ENCODE assay signal across 8 cellular contexts in the genomic region with DNA sequence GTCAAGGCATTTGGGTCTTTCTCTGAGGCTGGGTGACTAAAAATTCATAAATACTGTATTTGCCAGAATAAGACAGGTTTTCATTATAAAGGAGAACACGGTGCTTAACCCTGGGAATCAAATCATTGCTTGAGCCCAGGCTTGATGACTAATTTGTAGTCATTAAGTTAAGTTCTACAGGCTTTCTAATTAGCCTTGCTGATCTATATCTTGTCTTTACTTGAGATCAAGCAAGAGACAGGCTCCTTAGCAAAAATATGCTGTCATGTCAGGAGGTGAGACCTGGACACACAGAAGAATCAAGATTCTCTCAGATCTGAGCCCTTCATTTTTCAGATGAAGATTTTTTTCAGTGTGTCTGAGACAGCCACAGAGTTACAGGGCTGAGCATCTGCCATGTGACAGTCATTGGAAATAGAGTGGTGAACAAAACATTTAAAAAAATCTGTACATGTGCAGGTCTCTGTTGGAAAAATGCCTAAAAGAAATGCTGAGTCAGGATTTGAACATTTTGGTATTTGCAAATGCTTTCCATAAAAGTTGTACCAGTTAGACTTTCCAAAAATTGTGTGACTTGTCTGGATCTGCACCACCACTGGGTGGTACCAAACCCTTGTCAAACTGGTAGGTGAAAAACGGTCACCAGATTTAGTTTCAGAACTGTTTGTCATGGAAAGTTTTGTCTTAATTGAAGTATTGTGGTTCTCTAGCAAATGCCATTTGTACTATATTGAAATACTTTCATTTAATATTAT.
A peak's percentile ranks its signal among the peaks of the same experiment; 100 is the strongest.
DNase-seq lines count a peak whose midpoint lies in the region; ATAC-seq lines count a peak whose summit lies in the region.

No MANE protein-coding gene starts in this region.

- peak; percentile 34 for DNase-seq in activated naive CD4-positive, alpha-beta T cell treated with Interleukin-2 at 50 U/mL for 16 hours
- no peak for DNase-seq in activated naive CD4-positive, alpha-beta T cell (lab: John Stamatoyannopoulos, UW)
- DNase-seq in NAMALWA (ENCODE audit: low spot score) = peak; percentile 62
- DNase-seq in central memory CD4-positive, alpha-beta T cell = peak; percentile 7
- peak; percentile 15 for DNase-seq in stromal cell of bone marrow (ENCODE audit: low read depth)
- DNase-seq in NCI-H1436 treated with DMSO at 0.1 percent for 48 hours (lab: John Stamatoyannopoulos, UW) = no peak
- no peak for DNase-seq in cerebellar nuclear complex (lab: John Stamatoyannopoulos, UW)

- ATAC-seq in GM19328 (IDR thresholded peaks at IDR 0.05; ENCODE audit: unreplicated experiment) = no peak

Comparison
In these comparisons a context has a peak if more than half of its experiments do, and no peak if none do; other contexts are left out.
1. DNase-seq: peak in activated naive CD4-positive, alpha-beta T cell treated with Interleukin-2 at 50 U/mL for 16 hours (single experiment), NAMALWA (single experiment), central memory CD4-positive, alpha-beta T cell (single experiment) and stromal cell of bone marrow (single experiment); none in activated naive CD4-positive, alpha-beta T cell (0 of 4), NCI-H1436 treated with DMSO at 0.1 percent for 48 hours (single experiment) and cerebellar nuclear complex (0 of 2).